8 cellular contexts compared by ENCODE assay signal in genomic region chr15:27059610-27060202, GRCh38.
DNase-seq lines count a peak whose midpoint lies in the region; ATAC-seq and TF ChIP-seq lines count a peak whose summit lies in the region.

No MANE protein-coding gene starts in this region.

- ATAC-seq in HG03097 (IDR thresholded peaks at IDR 0.05; ENCODE audit: low FRiP score, unreplicated experiment) (no peak), HG02970 (IDR thresholded peaks at IDR 0.05; ENCODE audit: low FRiP score, unreplicated experiment) (no peak)

- CTCF ChIA-PET in AG04450 (lab: Charles Lee), result interaction anchor here (0.9 to 1.2 kb wide), 2 partner anchors 11 to 15 kb away, joined by 3 to 4 read pairs; no protein-coding TSS in a partner anchor

- no peaks in the 10 kb centered on the region for H3K36me3 ChIP-seq in Loucy (ENCODE audit: insufficient read depth, low read length)

- POLR2A ChIA-PET in AG04450 (lab: Yijun Ruan, JAX), result no interaction called here

- H3K9ac ChIP-seq in Loucy (ENCODE audit: low read depth, low read length, poor library complexity, severe bottlenecking), result no peak overlapping the region

- H3F3A ChIP-seq in Loucy (ENCODE audit: low read depth), result no peaks in the 10 kb centered on the region

- H4K20me1 ChIP-seq in Loucy (ENCODE audit: insufficient read depth, low read length, poor library complexity, severe bottlenecking), result no peaks in the 10 kb centered on the region

- H3K9me3 ChIP-seq in AG04450 (ENCODE audit: control insufficient read depth, insufficient read depth, low read length) (peaks cover 14% of the 10 kb centered on the region), Loucy (ENCODE audit: insufficient read depth, low read depth, low read length) (no peaks in the 10 kb centered on the region)

- DNase-seq in AG04450 (ENCODE audit: low read depth, low spot score) (no peak), EL (peak; percentile 2), SW 1271 (lab: John Stamatoyannopoulos, UW) (peak; percentile 13 to 23), head of caudate nucleus (peak in 30 of 42 donors; percentile 24 to 83 (median 58))
- DNase-seq in stimulated activated CD4-positive, alpha-beta T cell treated with anti-CD3 and anti-CD28 coated beads, Interleukin-4, amount 100 ng/mL, for 48 hours (ENCODE audit: low read depth in 2 of 2), result peak; percentile 2 to 22

- no peak overlapping the region for H3K27ac ChIP-seq in AG04450 (ENCODE audit: low read depth, low read length)

- H3K4me3 ChIP-seq in AG04450 (ENCODE audit: low read depth, low read length) (no peak overlapping the region), Loucy (ENCODE audit: low read length, poor library complexity, severe bottlenecking) (no peak overlapping the region)

- no peak overlapping the region for H3K4me2 ChIP-seq in Loucy (ENCODE audit: low read depth, low read length, poor library complexity, severe bottlenecking)

- TF ChIP-seq CTCF in AG04450 (IDR thresholded peaks at IDR 0.05; ENCODE audit: low read depth, low read length), result peak; percentile 53
- peak; percentile 77 for TF ChIP-seq CTCF in Loucy (conservative IDR thresholded peaks at IDR 0.05; ENCODE audit: low read length)

- no peaks in the 10 kb centered on the region for H3K9me2 ChIP-seq in Loucy (replicated peaks; ENCODE audit: low read depth, low read length)

- no peak overlapping the region for H2AFZ ChIP-seq in Loucy (ENCODE audit: low read length)

- intact Hi-C loops in head of caudate nucleus (cut with DNase I), result no loop called here

- H3K79me2 ChIP-seq in Loucy (ENCODE audit: insufficient read depth, low read length), result no peaks in the 10 kb centered on the region

- no peaks in the 10 kb centered on the region for H3K27me3 ChIP-seq in AG04450 (ENCODE audit: control insufficient read depth, insufficient read depth, low read length)
- no peaks in the 10 kb centered on the region for H3K27me3 ChIP-seq in Loucy (ENCODE audit: insufficient read depth, low read length, poor library complexity, severe bottlenecking)

- H3K4me1 ChIP-seq in Loucy (ENCODE audit: insufficient read depth, low read length, poor library complexity, severe bottlenecking), result no peaks in the 10 kb centered on the region
